ENCODE assay signal across 17 cellular contexts in the genomic region with DNA sequence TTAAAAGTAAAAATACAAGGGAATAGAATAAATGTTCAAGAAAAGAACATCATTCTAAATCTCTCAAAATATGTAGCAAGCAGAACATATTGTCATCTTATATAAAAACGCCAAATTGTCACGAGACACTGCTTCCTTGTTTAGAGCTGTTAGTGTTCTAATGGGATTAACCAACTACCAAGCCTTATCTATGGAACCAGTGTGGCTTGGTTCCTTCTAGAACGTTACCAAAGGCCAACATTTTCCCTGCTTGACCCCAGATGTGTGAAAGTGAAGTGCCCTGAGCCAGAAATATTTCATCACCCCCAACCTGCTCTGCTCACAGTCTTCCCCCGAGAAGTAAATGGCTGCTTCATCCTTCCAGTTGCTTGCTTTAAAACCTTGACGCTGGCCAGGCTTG.
"Had no signal": no experiment of that assay in that cellular context is flagged by ENCODE, and none has a peak within 500 bp of the region (broad histone marks: within the 10 kb centered on the region; RNA-seq: fewer than 3 reads in every experiment).

No MANE protein-coding gene starts in this region.

- DNase-seq: activated CD4-positive, alpha-beta T cell treated with anti-CD3 and anti-CD28 coated beads for 48 hours; activated T-cell treated with anti-CD3 and anti-CD28 coated beads for 4 hours; amniotic stem cell; body of pancreas; effector memory CD8-positive, alpha-beta T cell; hypothalamus; lower lobe of right lung; naive B cell; stimulated activated CD4-positive, alpha-beta T cell treated with anti-CD3 and anti-CD28 coated beads, Interleukin-1b, Interleukin-23, amount 100 ng/mL, for 48 hours; T-helper 9 cell; tibial artery had no signal

- H3K27me3 ChIP-seq: body of pancreas, right atrium auricular region, tibial artery, vagina had no signal

- H3K4me1 ChIP-seq: body of pancreas, parathyroid adenoma, tibial artery had no signal

- H3K36me3 ChIP-seq: lower lobe of right lung, right atrium auricular region, tibial artery, vagina had no signal

- ATAC-seq: activated naive CD4-positive, alpha-beta T cell treated with anti-CD3 and anti-CD28 coated beads, Interleukin-2, amount 50 U/mL, for 72 hours; body of pancreas; effector memory CD8-positive, alpha-beta T cell; stimulated activated memory B cell treated with anti-CD40 and anti-IgM and Interleukin-4, amounts not matched to agents 10 μg/mL and 1 μg/mL and 100 μg/mL, for 72 hours; WTC11 had no signal

- H3K9me3 ChIP-seq: body of pancreas, lower lobe of right lung, right atrium auricular region, tibial artery, vagina had no signal

- H3K27ac ChIP-seq: body of pancreas, lower lobe of right lung, parathyroid adenoma, right atrium auricular region, tibial artery, vagina had no signal

- H3K4me3 ChIP-seq: body of pancreas, lower lobe of right lung, right atrium auricular region, tibial artery, vagina had no signal
